11 cellular contexts compared by ENCODE assay signal in genomic region chr12:47833591-47834012, GRCh38. TPM values are rescaled to one million over a fixed set of nuclear protein-coding genes. Genes with fewer than 3 reads are reported as not detected.
A peak's percentile ranks its signal among the peaks of the same experiment; 100 is the strongest.
DNase-seq lines count a peak whose midpoint lies in the region; ATAC-seq and TF ChIP-seq lines count a peak whose summit lies in the region.
"Had no signal": no experiment of that assay in that cellular context is flagged by ENCODE, and none has a peak within 500 bp of the region (broad histone marks: within the 10 kb centered on the region; RNA-seq: fewer than 3 reads in every experiment).

No MANE protein-coding gene starts in this region.

- H3K9me3 ChIP-seq in CD4-positive, alpha-beta memory T cell (ENCODE audit: control insufficient read depth in 1 of 2, low read length in 2 of 2), result no peaks in the 10 kb centered on the region
- H3K9me3 ChIP-seq in KOPT-K1 (ENCODE audit: insufficient read depth, low read length, poor library complexity, severe bottlenecking), result no peaks in the 10 kb centered on the region
- H3K9me3 ChIP-seq in endodermal cell (ENCODE audit: control insufficient read depth, low read length), result no peaks in the 10 kb centered on the region
- H3K9me3 ChIP-seq: gastrocnemius medialis, SJSA1 had no signal

- peak overlapping the region; percentile 88 to 94 (median 93) for H3K27ac Mint-ChIP-seq in CD4-positive, alpha-beta memory T cell
- peak overlapping the region; percentile 98 for H3K27ac Mint-ChIP-seq in activated T-helper 2 cell treated with anti-CD3 and anti-CD28 coated beads, Interferon-gamma antibody, Interleukin-2, Interleukin-4, amounts not matched to agents 10 μg/mL and 5 μg/mL and 100 μg/mL, durations not matched to agents 14 hours and 24 hours and 36 hours
- H3K27ac Mint-ChIP-seq in natural killer cell (peak overlapping the region; percentile 79 to 82), endodermal cell (no peak overlapping the region)

- peaks cover 0 to 3% (median 0%) of the 10 kb centered on the region in 8 donors for H3K9me3 Mint-ChIP-seq in CD4-positive, alpha-beta memory T cell
- no peaks in the 10 kb centered on the region for H3K9me3 Mint-ChIP-seq in activated T-helper 2 cell treated with anti-CD3 and anti-CD28 coated beads, Interferon-gamma antibody, Interleukin-2, Interleukin-4, amounts not matched to agents 10 μg/mL and 5 μg/mL and 100 μg/mL, durations not matched to agents 14 hours and 24 hours and 36 hours
- no peaks in the 10 kb centered on the region for H3K9me3 Mint-ChIP-seq in natural killer cell
- no peaks in the 10 kb centered on the region for H3K9me3 Mint-ChIP-seq in endodermal cell

- H3K36me3 ChIP-seq in CD4-positive, alpha-beta memory T cell (ENCODE audit: insufficient read depth, low read length), result no peaks in the 10 kb centered on the region
- H3K36me3 ChIP-seq in KOPT-K1 (ENCODE audit: insufficient read depth, low read length) (no peaks in the 10 kb centered on the region), endodermal cell (ENCODE audit: control insufficient read depth, insufficient read depth, low read length) (no peaks in the 10 kb centered on the region)
- H3K36me3 ChIP-seq: gastrocnemius medialis, SJSA1 had no signal

- H3K9ac ChIP-seq in endodermal cell (ENCODE audit: extremely low read depth, low read length, poor library complexity, severe bottlenecking), result no peak overlapping the region

- ATAC-seq in natural killer cell (no peak), GM21381 (IDR thresholded peaks at IDR 0.05; ENCODE audit: unreplicated experiment) (no peak)
- ATAC-seq: gastrocnemius medialis had no signal

- peak overlapping the region; percentile 69 for H3K27ac ChIP-seq in CD4-positive, alpha-beta memory T cell (ENCODE audit: low read depth, low read length)
- peak overlapping the region; percentile 98 for H3K27ac ChIP-seq in KOPT-K1 (ENCODE audit: low read depth, low read length, poor library complexity, severe bottlenecking)
- H3K27ac ChIP-seq in endodermal cell (ENCODE audit: low read depth, low read length), result no peak overlapping the region
- H3K27ac ChIP-seq: C4-2B, gastrocnemius medialis, SJSA1, VCaP had no signal

- H3K27me3 ChIP-seq in CD4-positive, alpha-beta memory T cell (ENCODE audit: insufficient read depth, low read length), result no peaks in the 10 kb centered on the region
- H3K27me3 ChIP-seq in endodermal cell (ENCODE audit: control insufficient read depth, insufficient read depth, low read length, poor library complexity, severe bottlenecking), result no peaks in the 10 kb centered on the region
- H3K27me3 ChIP-seq: gastrocnemius medialis, SJSA1 had no signal

- H3K4me1 ChIP-seq in CD4-positive, alpha-beta memory T cell (ENCODE audit: insufficient read depth, low read length), result peaks cover 85% of the 10 kb centered on the region
- H3K4me1 ChIP-seq in endodermal cell (ENCODE audit: control insufficient read depth, insufficient read depth, low read length), result peaks cover 5% of the 10 kb centered on the region

- H3K4me1 Mint-ChIP-seq in CD4-positive, alpha-beta memory T cell, result peaks cover 45 to 89% (median 70%) of the 10 kb centered on the region in 4 donors
- peaks cover 76% of the 10 kb centered on the region for H3K4me1 Mint-ChIP-seq in activated T-helper 2 cell treated with anti-CD3 and anti-CD28 coated beads, Interferon-gamma antibody, Interleukin-2, Interleukin-4, amounts not matched to agents 10 μg/mL and 5 μg/mL and 100 μg/mL, durations not matched to agents 14 hours and 24 hours and 36 hours (ENCODE audit: low read depth)
- H3K4me1 Mint-ChIP-seq in natural killer cell (peaks cover 43 to 58% of the 10 kb centered on the region in 2 donors), endodermal cell (peaks cover 32% of the 10 kb centered on the region)

- no peaks in the 10 kb centered on the region for H3K36me3 Mint-ChIP-seq in CD4-positive, alpha-beta memory T cell
- H3K36me3 Mint-ChIP-seq in activated T-helper 2 cell treated with anti-CD3 and anti-CD28 coated beads, Interferon-gamma antibody, Interleukin-2, Interleukin-4, amounts not matched to agents 10 μg/mL and 5 μg/mL and 100 μg/mL, durations not matched to agents 14 hours and 24 hours and 36 hours (ENCODE audit: low read depth), result no peaks in the 10 kb centered on the region
- H3K36me3 Mint-ChIP-seq in natural killer cell (no peaks in the 10 kb centered on the region), endodermal cell (ENCODE audit: low read depth) (no peaks in the 10 kb centered on the region)

- no peak for DNase-seq in CD4-positive, alpha-beta memory T cell
- DNase-seq in activated T-helper 2 cell treated with anti-CD3 and anti-CD28 coated beads, Interferon-gamma antibody, Interleukin-2, Interleukin-4, amounts not matched to agents 10 μg/mL and 5 μg/mL and 100 μg/mL, durations not matched to agents 14 hours and 24 hours and 36 hours (ENCODE audit: low spot score), result no peak
- DNase-seq in natural killer cell (no peak), occipital lobe (lab: John Stamatoyannopoulos, UW) (no peak), endodermal cell (no peak)
- DNase-seq: gastrocnemius medialis had no signal

- intact Hi-C loops in CD4-positive, alpha-beta memory T cell (cut with micrococcal nuclease), result loop anchor here (1.0 kb wide), 3 partner anchors 9 to 60 kb away; partner anchors contain the start of gene SLC48A1
- intact Hi-C loops in activated T-helper 2 cell treated with anti-CD3 and anti-CD28 coated beads, Interferon-gamma antibody, Interleukin-2, Interleukin-4, amounts not matched to agents 10 μg/mL and 5 μg/mL and 100 μg/mL, durations not matched to agents 14 hours and 24 hours and 36 hours (cut with micrococcal nuclease), result loop anchor here (2.0 kb wide), 2 partner anchors 27 to 127 kb away; partner anchors contain the start of gene RPAP3
- intact Hi-C loops in natural killer cell (cut with micrococcal nuclease), result no loop called here

- H3K27me3 Mint-ChIP-seq in CD4-positive, alpha-beta memory T cell, result no peaks in the 10 kb centered on the region
- no peaks in the 10 kb centered on the region for H3K27me3 Mint-ChIP-seq in activated T-helper 2 cell treated with anti-CD3 and anti-CD28 coated beads, Interferon-gamma antibody, Interleukin-2, Interleukin-4, amounts not matched to agents 10 μg/mL and 5 μg/mL and 100 μg/mL, durations not matched to agents 14 hours and 24 hours and 36 hours (ENCODE audit: low read depth)
- H3K27me3 Mint-ChIP-seq in natural killer cell (ENCODE audit: low read depth in 2 of 2), result no peaks in the 10 kb centered on the region
- peaks cover 2% of the 10 kb centered on the region for H3K27me3 Mint-ChIP-seq in endodermal cell (ENCODE audit: insufficient read depth)

- TF ChIP-seq CTCF in natural killer cell (IDR thresholded peaks at IDR 0.05), result no peak
- no peak for TF ChIP-seq CTCF in endodermal cell (conservative IDR thresholded peaks at IDR 0.05)

- POLR2A ChIA-PET in CD4-positive, alpha-beta memory T cell (lab: Charles Lee; ENCODE audit: partially characterized antibody), result interaction anchor here (0.8 to 19.2 kb wide), 14 partner anchors 9 to 323 kb away, joined by 3 to 516 read pairs (median 6); partner anchors contain the start of genes ASB8, HDAC7, RPAP3 and SLC48A1

- H3K4me3 ChIP-seq in CD4-positive, alpha-beta memory T cell (ENCODE audit: low read length in 2 of 2), result peak overlapping the region in 1 of 2 donors; percentile 35
- H3K4me3 ChIP-seq in endodermal cell (ENCODE audit: low read length), result no peak overlapping the region
- H3K4me3 ChIP-seq: gastrocnemius medialis, SJSA1 had no signal

- peak overlapping the region in 5 of 8 donors; percentile 15 to 90 (median 23) for H3K4me3 Mint-ChIP-seq in CD4-positive, alpha-beta memory T cell
- peak overlapping the region; percentile 26 for H3K4me3 Mint-ChIP-seq in activated T-helper 2 cell treated with anti-CD3 and anti-CD28 coated beads, Interferon-gamma antibody, Interleukin-2, Interleukin-4, amounts not matched to agents 10 μg/mL and 5 μg/mL and 100 μg/mL, durations not matched to agents 14 hours and 24 hours and 36 hours (ENCODE audit: low read depth)
- H3K4me3 Mint-ChIP-seq in natural killer cell, result peak overlapping the region; percentile 55
- no peak overlapping the region for H3K4me3 Mint-ChIP-seq in endodermal cell

- WGBS in endodermal cell (ENCODE audit: insufficient coverage in 1 of 2, insufficient read length in 1 of 2), 2 experiments, result 94 to 97% methylated on average over 4 to 12 of the region's 12 CpGs

- CTCF ChIA-PET in CD4-positive, alpha-beta memory T cell (lab: Charles Lee; ENCODE audit: partially characterized antibody), result interaction anchor here (0.8 to 22.4 kb wide), 10 partner anchors 8 to 120 kb away, joined by 3 to 568 read pairs (median 98); partner anchors contain the start of genes HDAC7 and SLC48A1

RNA-seq across cellular contexts. Expression of gene HDAC7, which starts 13.9 kb away (rescaled TPM):
- 100 to 1,000 TPM; 139 to 142 TPM for total RNA-seq in CD4-positive, alpha-beta memory T cell
- polyA plus RNA-seq in CD4-positive, alpha-beta memory T cell, result 10 to 100 TPM in 1 of 2 donors, 1 to 10 TPM in 1; 7.9 to 26.8 TPM
- total RNA-seq in activated T-helper 2 cell treated with anti-CD3 and anti-CD28 coated beads, Interferon-gamma antibody, Interleukin-2, Interleukin-4, amounts not matched to agents 10 μg/mL and 5 μg/mL and 100 μg/mL, durations not matched to agents 14 hours and 24 hours and 36 hours, result 251 and 253 TPM in 2 replicates
- total RNA-seq in natural killer cell, result 100 to 1,000 TPM; 141 to 235 (median 147) TPM
- total RNA-seq in occipital lobe, result 5.9 TPM
- 100 to 1,000 TPM; 146 to 154 TPM for total RNA-seq in endodermal cell
- 73.0 TPM for polyA plus RNA-seq in endodermal cell (2013, experiment 1 of 2)
- polyA plus RNA-seq in endodermal cell (2013, experiment 2 of 2), result 68.5 TPM

Comparison
In these comparisons a context has a peak if more than half of its experiments do, and no peak if none do; other contexts are left out.
1. RNA of gene HDAC7, which starts 13.9 kb away (total RNA-seq): 251 to 253 TPM in activated T-helper 2 cell treated with anti-CD3 and anti-CD28 coated beads, Interferon-gamma antibody, Interleukin-2, Interleukin-4, amounts not matched to agents 10 μg/mL and 5 μg/mL and 100 μg/mL, durations not matched to agents 14 hours and 24 hours and 36 hours, 146 to 154 TPM in endodermal cell, 141 to 235 TPM in natural killer cell and 139 to 142 TPM in CD4-positive, alpha-beta memory T cell; 5.9 TPM in occipital lobe (single experiment); every median in the first group is over 10 times any median in the second.